In genomic region chr6:21996425-21997207, GRCh38 we compare ENCODE assay signal across 18 cellular contexts.
A peak's percentile ranks its signal among the peaks of the same experiment; 100 is the strongest.
DNase-seq lines count a peak whose midpoint lies in the region; ATAC-seq, FAIRE-seq and TF ChIP-seq lines count a peak whose summit lies in the region.
"Had no signal": no experiment of that assay in that cellular context is flagged by ENCODE, and none has a peak within 500 bp of the region (broad histone marks: within the 10 kb centered on the region; RNA-seq: fewer than 3 reads in every experiment).

No MANE protein-coding gene starts in this region.

- no peaks in the 10 kb centered on the region for H3K79me2 ChIP-seq in K562 (ENCODE audit: control insufficient read depth, insufficient read depth, low read length)

- no peaks in the 10 kb centered on the region for H3K9me3 ChIP-seq in A673 (ENCODE audit: low read depth, low read length, poor library complexity, severe bottlenecking)
- 0 out of 2 replicates have a peak, but pooled peaks cover 4% of the 10 kb centered on the region for H3K9me3 ChIP-seq in K562 (replicated peaks; ENCODE audit: control insufficient read depth, insufficient read depth, low read depth, low read length)
- no peaks in the 10 kb centered on the region for H3K9me3 ChIP-seq in suprapubic skin
- H3K9me3 ChIP-seq: A549, gastrocnemius medialis, psoas muscle had no signal

- CTCF ChIA-PET in A673 (lab: Charles Lee) (no interaction called here), K562 (lab: Yijun Ruan, JAX; ENCODE audit: low intra/inter-chr PET ratio) (no interaction called here)

- peak overlapping the region in 1 of 2 experiments; percentile 53; a peak in 2 of 4 replicates for H3K9ac ChIP-seq in K562 (ENCODE audit: insufficient read depth in 1 of 2, low read depth in 2 of 2, low read length in 2 of 2)

- peak overlapping the region; percentile 94 for H2AFZ ChIP-seq in K562 (ENCODE audit: low read depth, low read length)

- ATAC-seq in K562 (peak; percentile 60), GM21515 (IDR thresholded peaks at IDR 0.05; ENCODE audit: unreplicated experiment) (no peak)
- ATAC-seq: A549; activated T-helper 17 cell treated with anti-CD3 and anti-CD28 coated beads, Interleukin-2, amount 50 U/mL, for 72 hours; gastrocnemius medialis; psoas muscle; stimulated activated naive B cell treated with anti-CD40 and anti-IgM and Interleukin-4, amounts not matched to agents 10 μg/mL and 1 μg/mL and 100 μg/mL, for 72 hours had no signal

- TF ChIP-seq CTCF in A673 (conservative IDR thresholded peaks at IDR 0.05; ENCODE audit: low read depth, low read length) (no peak), K562 (IDR thresholded peaks at IDR 0.05 in 2 of 3, conservative IDR thresholded peaks at IDR 0.05 in 1 of 3; ENCODE audit: insufficient read depth in 2 of 3, low read depth in 1 of 3, low read length in 3 of 3) (no peak), suprapubic skin (IDR thresholded peaks at IDR 0.05) (no peak)

- H3K4me3 ChIP-seq in A673 (ENCODE audit: low read depth, low read length, poor library complexity, severe bottlenecking): no peak overlapping the region
- no peak overlapping the region for H3K4me3 ChIP-seq in K562
- no peak overlapping the region for H3K4me3 ChIP-seq in suprapubic skin
- H3K4me3 ChIP-seq: A549, gastrocnemius medialis, psoas muscle had no signal

- no peak for TF ChIP-seq POLR2A in K562 (conservative IDR thresholded peaks at IDR 0.05)
- no peak for TF ChIP-seq POLR2A in suprapubic skin (IDR thresholded peaks at IDR 0.05)

- POLR2A ChIA-PET in A673 (lab: Charles Lee; ENCODE audit: low non-redundant PET): no interaction called here
- POLR2A ChIA-PET in K562 (lab: Yijun Ruan, JAX): interaction anchor here (0.6 to 2.8 kb wide), 5 partner anchors 8 to 33 kb away, joined by 3 to 17 read pairs (median 4); no protein-coding TSS in a partner anchor

- no peaks in the 10 kb centered on the region for H3K9me1 ChIP-seq in K562 (ENCODE audit: control insufficient read depth, insufficient read depth, low read length)

- no peak for FAIRE-seq in K562 (lab: Jason Lieb, UNC)
- FAIRE-seq: A549, endometrium had no signal

- peak overlapping the region; percentile 57 for H3K4me2 ChIP-seq in K562 (ENCODE audit: insufficient read depth, low read length)
- H3K4me2 ChIP-seq: A549 had no signal

- TF ChIP-seq EP300 in K562 (IDR thresholded peaks at IDR 0.05; ENCODE audit: low read length) (no peak), suprapubic skin (IDR thresholded peaks at IDR 0.05) (no peak)

- WGBS in K562 (ENCODE audit: insufficient coverage, low coverage, missing lambda C conversion rate): 30% methylated on average over 5 of the region's 5 CpGs
- WGBS in suprapubic skin: 79% methylated on average over 5 of the region's 5 CpGs

- TF ChIP-seq RAD21 in K562 (CRISPR knock-in tag; conservative IDR thresholded peaks at IDR 0.05 in 1 of 2, IDR thresholded peaks at IDR 0.05 in 1 of 2): no peak

- in situ Hi-C loops in K562 (cut with MboI): no loop called here

- DNase-seq in A673 (ENCODE audit: low spot score): peak; percentile 57
- DNase-seq in M059J (ENCODE audit: low read depth): peak; percentile 70
- peak in 1 of 4 experiments; percentile 54 for DNase-seq in K562 (ENCODE audit: extremely low read depth in 1 of 4, low spot score in 3 of 4)
- DNase-seq in left kidney (ENCODE audit: low read depth, low spot score): peak; percentile 58
- no peak for DNase-seq in RPMI8226
- no peak for DNase-seq in stimulated activated CD4-positive, alpha-beta T cell treated with anti-CD3 and anti-CD28 coated beads, Interleukin-2, amount 100 ng/mL, for 24 hours
- DNase-seq in suprapubic skin (ENCODE audit: low spot score in 2 of 2): no peak
- DNase-seq: activated CD4-positive, alpha-beta T cell treated with anti-CD3 and anti-CD28 coated beads for 1 hour; CD4-positive, CD25-positive, alpha-beta regulatory T cell; gastrocnemius medialis; NCI-H1092 treated with DMSO at 0.1 percent for 48 hours; NCI-H524 treated with DMSO at 0.1 percent for 48 hours; psoas muscle; stimulated activated naive B cell treated with anti-CD40 and anti-IgM and Interleukin-4, amounts not matched to agents 10 μg/mL and 1 μg/mL and 100 μg/mL, for 72 hours had no signal

- H3K4me1 ChIP-seq in A673 (ENCODE audit: insufficient read depth, low read length, poor library complexity, severe bottlenecking) (peaks cover 43% of the 10 kb centered on the region), K562 (replicated peaks in 1 of 2; ENCODE audit: control insufficient read depth in 2 of 2, insufficient read depth in 2 of 2, low read length in 2 of 2) (peaks cover 0 to 59% of the 10 kb centered on the region in 2 experiments; a peak in 3 of 5 replicates), suprapubic skin (no peaks in the 10 kb centered on the region)
- H3K4me1 ChIP-seq: psoas muscle had no signal

- BruUV-seq in A673 (replicated peaks; lab: Mats Ljungman, UMichigan) (no TSS peak), K562 (replicated peaks; lab: Mats Ljungman, UMichigan) (no TSS peak)

- H3K27ac ChIP-seq in A673 (ENCODE audit: low read depth, low read length, poor library complexity, severe bottlenecking) (peak overlapping the region; percentile 52), K562 (ENCODE audit: extremely low read depth, low read depth, low read length) (peak overlapping the region; percentile 78), suprapubic skin (no peak overlapping the region)
- H3K27ac ChIP-seq: A549, gastrocnemius medialis, psoas muscle had no signal

- intact Hi-C loops in A673 (cut with micrococcal nuclease; ENCODE audit: unreplicated experiment) (no loop called here), K562 (cut with micrococcal nuclease) (loop anchor here (2.0 kb wide), 1 partner anchor 28 kb away; no protein-coding TSS in a partner anchor)

- H3K36me3 ChIP-seq in A673 (ENCODE audit: insufficient read depth, low read length, poor library complexity, severe bottlenecking) (no peaks in the 10 kb centered on the region), K562 (ENCODE audit: control insufficient read depth, insufficient read depth, low read length) (no peaks in the 10 kb centered on the region), suprapubic skin (no peaks in the 10 kb centered on the region)
- H3K36me3 ChIP-seq: gastrocnemius medialis had no signal

- H3K27me3 ChIP-seq in A673 (replicated peaks; ENCODE audit: insufficient read depth, low read depth, low read length, poor library complexity) (no peaks in the 10 kb centered on the region), K562 (ENCODE audit: control insufficient read depth in 2 of 2, insufficient read depth in 2 of 2, low read length in 2 of 2) (no peaks in the 10 kb centered on the region), suprapubic skin (no peaks in the 10 kb centered on the region)
- H3K27me3 ChIP-seq: gastrocnemius medialis had no signal

- H4K20me1 ChIP-seq in K562 (replicated peaks; ENCODE audit: control insufficient read depth, insufficient read depth, low read length): no peaks in the 10 kb centered on the region

TF ChIP-seq in K562, 482 proteins besides CTCF, POLR2A, EP300 and RAD21 (continues in another document):
- TF ChIP-seq MTF1 (CRISPR knock-in tag; IDR thresholded peaks at IDR 0.05; ENCODE audit: borderline replicate concordance) (no peak), ZNF740 (CRISPR knock-in tag; IDR thresholded peaks at IDR 0.05) (no peak), ZNF740 (tag; IDR thresholded peaks at IDR 0.05) (no peak), NFIC (IDR thresholded peaks at IDR 0.05) (no peak), SRF (CRISPR knock-in tag; IDR thresholded peaks at IDR 0.05) (peak in 1 of 2 experiments; percentile 85; a peak in 1 of 4 replicates), KDM2B (CRISPR knock-in tag; IDR thresholded peaks at IDR 0.05) (no peak), SREBF1 (IDR thresholded peaks at IDR 0.05; ENCODE audit: borderline replicate concordance, low read depth, low read length) (no peak), L3MBTL2 (IDR thresholded peaks at IDR 0.05) (peak; percentile 15; the same call in 1 of the 2 replicates), ZNF639 (CRISPR knock-in tag; conservative IDR thresholded peaks at IDR 0.05 in 1 of 2, IDR thresholded peaks at IDR 0.05 in 1 of 2) (peak in 1 of 2 experiments; percentile 3; a peak in 1 of 4 replicates), KLF13 (tag; IDR thresholded peaks at IDR 0.05; ENCODE audit: borderline replicate concordance, low read depth) (no peak), CXXC5 (CRISPR knock-in tag; IDR thresholded peaks at IDR 0.05) (0 out of 2 replicates have a peak, but pooled peaks have one; percentile 7), ELF1 (tag; IDR thresholded peaks at IDR 0.05) (0 out of 2 replicates have a peak, but pooled peaks have one; percentile 0), BRD4 (IDR thresholded peaks at IDR 0.05) (no peak)
- TF ChIP-seq, protein P1, sequence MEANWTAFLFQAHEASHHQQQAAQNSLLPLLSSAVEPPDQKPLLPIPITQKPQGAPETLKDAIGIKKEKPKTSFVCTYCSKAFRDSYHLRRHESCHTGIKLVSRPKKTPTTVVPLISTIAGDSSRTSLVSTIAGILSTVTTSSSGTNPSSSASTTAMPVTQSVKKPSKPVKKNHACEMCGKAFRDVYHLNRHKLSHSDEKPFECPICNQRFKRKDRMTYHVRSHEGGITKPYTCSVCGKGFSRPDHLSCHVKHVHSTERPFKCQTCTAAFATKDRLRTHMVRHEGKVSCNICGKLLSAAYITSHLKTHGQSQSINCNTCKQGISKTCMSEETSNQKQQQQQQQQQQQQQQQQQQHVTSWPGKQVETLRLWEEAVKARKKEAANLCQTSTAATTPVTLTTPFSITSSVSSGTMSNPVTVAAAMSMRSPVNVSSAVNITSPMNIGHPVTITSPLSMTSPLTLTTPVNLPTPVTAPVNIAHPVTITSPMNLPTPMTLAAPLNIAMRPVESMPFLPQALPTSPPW (CRISPR knock-in tag; IDR thresholded peaks at IDR 0.05): 0 out of 2 replicates have a peak, but pooled peaks have one; percentile 15

Comparison
In these comparisons a context has a peak if more than half of its experiments do, and no peak if none do; other contexts are left out.
1. DNase-seq: peak in A673 (single experiment), M059J (single experiment) and left kidney (single experiment); none in RPMI8226 (single experiment), stimulated activated CD4-positive, alpha-beta T cell treated with anti-CD3 and anti-CD28 coated beads, Interleukin-2, amount 100 ng/mL, for 24 hours (0 of 2) and suprapubic skin (0 of 2).